9 cellular contexts compared by ENCODE assay signal in genomic region chr3:113769551-113769950, GRCh38. TPM values are rescaled to one million over a fixed set of nuclear protein-coding genes. Genes with fewer than 3 reads are reported as not detected.
DNase-seq lines count a peak whose midpoint lies in the region; ATAC-seq and FAIRE-seq lines count a peak whose summit lies in the region.
"Had no signal": no experiment of that assay in that cellular context is flagged by ENCODE, and none has a peak within 500 bp of the region (broad histone marks: within the 10 kb centered on the region; RNA-seq: fewer than 3 reads in every experiment).

No MANE protein-coding gene starts in this region.

- ATAC-seq in GM19395 (IDR thresholded peaks at IDR 0.05; ENCODE audit: unreplicated experiment) (peak; percentile 61), HG03457 (IDR thresholded peaks at IDR 0.05; ENCODE audit: unreplicated experiment) (peak; percentile 65)

- no peak overlapping the region for H3K4me3 ChIP-seq in small intestine (ENCODE audit: low read depth in 1 of 2, low read length in 2 of 2)
- H3K4me3 ChIP-seq: psoas muscle had no signal

- no peaks in the 10 kb centered on the region for H3K9me3 ChIP-seq in small intestine (ENCODE audit: control insufficient read depth, low read depth)
- H3K9me3 ChIP-seq: psoas muscle had no signal

- FAIRE-seq in small intestine (lab: Jason Lieb, UNC) = no peak

- no peaks in the 10 kb centered on the region for H3K36me3 ChIP-seq in small intestine (ENCODE audit: control insufficient read depth in 2 of 2, insufficient read depth in 2 of 2, low read length in 2 of 2)

- H3K27me3 ChIP-seq in small intestine (ENCODE audit: control insufficient read depth in 2 of 2, insufficient read depth in 2 of 2, low read length in 2 of 2) = no peaks in the 10 kb centered on the region

- DNase-seq in dedifferentiated amniotic fluid mesenchymal stem cell (ENCODE audit: extremely low spot score) (peak; percentile 60), small intestine (peak; percentile 13), mucosa of gallbladder (ENCODE audit: low spot score) (no peak), GF-D8 (lab: John Stamatoyannopoulos, UW) (no peak)
- DNase-seq in activated CD4-positive, alpha-beta T cell treated with anti-CD3 and anti-CD28 coated beads, Interleukin-2, amount 50 U/mL, for 4 hours = no peak
- DNase-seq: NCI-H2107, psoas muscle had no signal

- H3K4me1 ChIP-seq in small intestine (ENCODE audit: control insufficient read depth in 2 of 2, insufficient read depth in 1 of 2, low read depth in 1 of 2, low read length in 1 of 2) = no peaks in the 10 kb centered on the region

- H3K27ac ChIP-seq in small intestine (ENCODE audit: low read depth in 1 of 2, low read length in 1 of 2) = no peak overlapping the region
- H3K27ac ChIP-seq: psoas muscle had no signal

RNA-seq across cellular contexts. Expression of gene ATP6V1A, which starts 22.7 kb away (rescaled TPM):
- 10 to 100 TPM; 13.8 to 19.4 (median 15.9) TPM for polyA plus RNA-seq in small intestine
- total RNA-seq in mucosa of gallbladder = 81.5 TPM

RNA-seq across cellular contexts. Expression of gene NAA50, which starts 23.5 kb away (rescaled TPM):
- 10 to 100 TPM; 17.0 to 56.7 (median 25.3) TPM for polyA plus RNA-seq in small intestine
- 78.6 TPM for total RNA-seq in mucosa of gallbladder

Comparison
In these comparisons a context has a peak if more than half of its experiments do, and no peak if none do; other contexts are left out.
1. DNase-seq: peak in dedifferentiated amniotic fluid mesenchymal stem cell (single experiment) and small intestine (single experiment); none in mucosa of gallbladder (single experiment), activated CD4-positive, alpha-beta T cell treated with anti-CD3 and anti-CD28 coated beads, Interleukin-2, amount 50 U/mL, for 4 hours (0 of 2) and GF-D8 (single experiment).